ENCODE assay signal across 8 cellular contexts in genomic region chr7:102434039-102434481, GRCh38. TPM values are rescaled to one million over a fixed set of nuclear protein-coding genes. Genes with fewer than 3 reads are reported as not detected.
DNase-seq lines count a peak whose midpoint lies in the region; ATAC-seq, FAIRE-seq and TF ChIP-seq lines count a peak whose summit lies in the region.

No MANE protein-coding gene starts in this region.

- peaks cover 11 to 13% of the 10 kb centered on the region in 2 experiments for H3K36me3 ChIP-seq in trophoblast cell (ENCODE audit: control insufficient read depth in 1 of 2, insufficient read depth in 2 of 2, low read length in 2 of 2)

- no peak overlapping the region for H3K14ac ChIP-seq in trophoblast cell (ENCODE audit: low read length)

- no peak overlapping the region for H3K18ac ChIP-seq in trophoblast cell (ENCODE audit: low read length)

- H3K79me2 ChIP-seq in trophoblast cell (ENCODE audit: control insufficient read depth, insufficient read depth, low read length, poor library complexity): peaks cover 6% of the 10 kb centered on the region

- peak overlapping the region; percentile 57 for H3K4me2 ChIP-seq in trophoblast cell (ENCODE audit: low read length)

- no peak overlapping the region for H3K4ac ChIP-seq in trophoblast cell (ENCODE audit: low read depth, low read length)

- no peak overlapping the region for H3K27ac ChIP-seq in trophoblast cell (ENCODE audit: low read depth, low read length)

- ATAC-seq in SK-N-SH treated with all-trans-retinoic acid at 6 μM for 48 hours: peak; percentile 58
- peak; percentile 16 for ATAC-seq in esophagus mucosa
- no peak for ATAC-seq in GM21367 (IDR thresholded peaks at IDR 0.05; ENCODE audit: unreplicated experiment)
- no peak for ATAC-seq in HG02840 (IDR thresholded peaks at IDR 0.05; ENCODE audit: low FRiP score, unreplicated experiment)

- H3K4me3 ChIP-seq in trophoblast cell (ENCODE audit: low read depth, low read length): peak overlapping the region; percentile 91

- H3K27me3 ChIP-seq in trophoblast cell (ENCODE audit: insufficient read depth, low read length): no peaks in the 10 kb centered on the region

- H2BK12ac ChIP-seq in trophoblast cell (ENCODE audit: low read length): no peak overlapping the region

- H3K79me1 ChIP-seq in trophoblast cell (ENCODE audit: low read length): peaks cover 8% of the 10 kb centered on the region

- TF ChIP-seq POLR2A in H54 (IDR thresholded peaks at IDR 0.05; ENCODE audit: low read depth, low read length): no peak

- H3K9ac ChIP-seq in trophoblast cell (ENCODE audit: low read length): peak overlapping the region; percentile 86

- FAIRE-seq in H54 (lab: Jason Lieb, UNC): no peak

- DNase-seq in NCI-H2171 treated with DMSO at 0.1 percent for 48 hours (lab: John Stamatoyannopoulos, UW) (peak; percentile 35), NCI-H2171 (lab: John Stamatoyannopoulos, UW) (no peak), trophoblast cell (no peak), H54 (ENCODE audit: insufficient read length, low spot score) (no peak)

- peaks cover 3% of the 10 kb centered on the region for H3K9me3 ChIP-seq in trophoblast cell (ENCODE audit: insufficient read depth, low read depth, low read length)

- peaks cover 12 to 19% of the 10 kb centered on the region in 2 experiments for H3K4me1 ChIP-seq in trophoblast cell (ENCODE audit: control insufficient read depth in 1 of 2, insufficient read depth in 2 of 2, low read length in 2 of 2)

- H3K23ac ChIP-seq in trophoblast cell (ENCODE audit: low read length): no peak overlapping the region

- no peak overlapping the region for H2BK120ac ChIP-seq in trophoblast cell (ENCODE audit: insufficient read depth, low read length, poor library complexity)

- no CpG with 5 or more reads among the region's 9 CpGs for WGBS in trophoblast cell (ENCODE audit: extremely low coverage, insufficient coverage, insufficient read length)

- H4K91ac ChIP-seq in trophoblast cell (ENCODE audit: low read depth, low read length): peak overlapping the region; percentile 82

- no peak overlapping the region for H4K8ac ChIP-seq in trophoblast cell (ENCODE audit: low read depth, low read length)

- peak overlapping the region; percentile 71 for H4K12ac ChIP-seq in trophoblast cell (ENCODE audit: low read depth, low read length)

- no peak overlapping the region for H2BK5ac ChIP-seq in trophoblast cell (ENCODE audit: low read depth, low read length, poor library complexity)

- H2AFZ ChIP-seq in trophoblast cell (ENCODE audit: insufficient read depth, low read length, poor library complexity): peak overlapping the region; percentile 69

- H2AK5ac ChIP-seq in trophoblast cell (ENCODE audit: low read length): no peak overlapping the region

TF ChIP-seq in SK-N-SH treated with all-trans-retinoic acid at 6 μM for 48 hours, 23 proteins besides CTCF, POLR2A, EP300 and RAD21:
- TF ChIP-seq, protein P1, sequence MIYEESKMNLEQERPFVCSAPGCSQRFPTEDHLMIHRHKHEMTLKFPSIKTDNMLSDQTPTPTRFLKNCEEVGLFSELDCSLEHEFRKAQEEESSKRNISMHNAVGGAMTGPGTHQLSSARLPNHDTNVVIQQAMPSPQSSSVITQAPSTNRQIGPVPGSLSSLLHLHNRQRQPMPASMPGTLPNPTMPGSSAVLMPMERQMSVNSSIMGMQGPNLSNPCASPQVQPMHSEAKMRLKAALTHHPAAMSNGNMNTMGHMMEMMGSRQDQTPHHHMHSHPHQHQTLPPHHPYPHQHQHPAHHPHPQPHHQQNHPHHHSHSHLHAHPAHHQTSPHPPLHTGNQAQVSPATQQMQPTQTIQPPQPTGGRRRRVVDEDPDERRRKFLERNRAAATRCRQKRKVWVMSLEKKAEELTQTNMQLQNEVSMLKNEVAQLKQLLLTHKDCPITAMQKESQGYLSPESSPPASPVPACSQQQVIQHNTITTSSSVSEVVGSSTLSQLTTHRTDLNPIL (CRISPR knock-in tag; IDR thresholded peaks at IDR 0.05; ENCODE audit: low read depth): no peak
- TF ChIP-seq, protein P2, sequence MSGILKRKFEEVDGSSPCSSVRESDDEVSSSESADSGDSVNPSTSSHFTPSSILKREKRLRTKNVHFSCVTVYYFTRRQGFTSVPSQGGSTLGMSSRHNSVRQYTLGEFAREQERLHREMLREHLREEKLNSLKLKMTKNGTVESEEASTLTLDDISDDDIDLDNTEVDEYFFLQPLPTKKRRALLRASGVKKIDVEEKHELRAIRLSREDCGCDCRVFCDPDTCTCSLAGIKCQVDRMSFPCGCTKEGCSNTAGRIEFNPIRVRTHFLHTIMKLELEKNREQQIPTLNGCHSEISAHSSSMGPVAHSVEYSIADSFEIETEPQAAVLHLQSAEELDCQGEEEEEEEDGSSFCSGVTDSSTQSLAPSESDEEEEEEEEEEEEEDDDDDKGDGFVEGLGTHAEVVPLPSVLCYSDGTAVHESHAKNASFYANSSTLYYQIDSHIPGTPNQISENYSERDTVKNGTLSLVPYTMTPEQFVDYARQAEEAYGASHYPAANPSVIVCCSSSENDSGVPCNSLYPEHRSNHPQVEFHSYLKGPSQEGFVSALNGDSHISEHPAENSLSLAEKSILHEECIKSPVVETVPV (CRISPR knock-in tag; IDR thresholded peaks at IDR 0.05): no peak
- TF ChIP-seq ARNTL (CRISPR knock-in tag; IDR thresholded peaks at IDR 0.05; ENCODE audit: borderline replicate concordance, low read depth): no peak
- TF ChIP-seq SNAI2 (CRISPR knock-in tag; IDR thresholded peaks at IDR 0.05): no peak
- TF ChIP-seq ZFP30 (CRISPR knock-in tag; IDR thresholded peaks at IDR 0.05): no peak

RNA-seq across cellular contexts. Expression of gene ORAI2, which starts 0.7 kb away (rescaled TPM):
- total RNA-seq in esophagus mucosa: 3.1 TPM
- polyA plus RNA-seq in trophoblast cell (2013): 21.6 and 23.0 TPM in 2 replicates

RNA-seq across cellular contexts. Expression of gene ALKBH4, which starts 30.6 kb away (rescaled TPM):
- total RNA-seq in esophagus mucosa: 5.7 TPM
- polyA plus RNA-seq in trophoblast cell (2013): 7.3 TPM in 2 replicates

RNA-seq across cellular contexts. Expression of gene LRWD1, which starts 30.7 kb away (rescaled TPM):
- total RNA-seq in esophagus mucosa: 8.7 TPM
- polyA plus RNA-seq in trophoblast cell (2013): 8.4 and 8.7 TPM in 2 replicates

RNA-seq across cellular contexts. Expression of gene PRKRIP1, which starts 37.9 kb away (rescaled TPM):
- 9.6 TPM for total RNA-seq in esophagus mucosa
- 23.6 and 26.4 TPM in 2 replicates for polyA plus RNA-seq in trophoblast cell (2013)

RNA-seq across cellular contexts. Expression of gene POLR2J, which starts 44.7 kb away (rescaled TPM):
- total RNA-seq in esophagus mucosa: 38.5 TPM
- 130 and 136 TPM in 2 replicates for polyA plus RNA-seq in trophoblast cell (2013)

Comparison
In these comparisons a context has a peak if more than half of its experiments do, and no peak if none do; other contexts are left out.
1. ATAC-seq: peak in SK-N-SH treated with all-trans-retinoic acid at 6 μM for 48 hours (single experiment) and esophagus mucosa (single experiment); none in GM21367 (single experiment) and HG02840 (single experiment).